Comparison of ENCODE assay signal across 23 cellular contexts in the genomic region with DNA sequence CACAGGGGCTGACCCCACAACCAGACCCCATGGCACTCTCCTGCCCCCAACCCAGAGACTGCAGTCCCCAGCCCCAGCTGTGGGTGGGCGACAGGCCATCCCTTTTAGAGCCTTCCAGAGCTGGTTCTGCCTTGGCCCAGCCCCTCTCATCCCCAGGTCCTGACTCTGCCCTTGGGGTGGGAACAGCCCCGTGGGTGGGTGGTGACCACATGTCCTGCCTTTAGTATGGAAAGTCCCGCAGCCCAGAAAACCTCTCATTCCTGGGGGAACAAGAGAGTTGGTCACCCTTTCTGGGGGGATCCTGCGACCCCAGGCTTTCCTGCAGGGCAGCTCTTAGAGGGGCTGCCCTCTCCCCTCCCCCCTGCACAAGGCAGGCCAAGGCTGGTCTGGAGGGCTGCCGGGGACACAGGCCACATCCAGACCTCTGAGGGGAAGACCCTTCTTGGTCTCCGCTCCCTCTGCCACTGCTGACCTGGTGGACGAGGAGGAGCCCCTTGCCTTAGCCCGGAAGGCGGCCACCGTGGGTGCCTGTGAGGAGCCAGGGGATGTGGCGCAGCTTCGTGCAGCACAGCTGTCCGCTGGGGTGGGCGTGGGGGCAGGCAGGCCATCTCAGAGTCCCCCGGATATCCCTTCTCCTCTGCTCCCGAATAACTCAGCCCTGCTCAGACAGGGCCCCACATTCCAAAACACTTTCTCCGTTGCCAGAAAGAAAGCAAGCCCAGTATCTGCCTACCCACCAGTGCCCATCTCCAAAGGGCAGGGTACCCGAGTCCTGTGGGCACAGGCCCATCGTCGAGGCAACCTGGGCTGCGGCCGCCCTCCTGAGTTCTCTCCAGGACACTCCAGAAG.
"Had no signal": no experiment of that assay in that cellular context is flagged by ENCODE, and none has a peak within 500 bp of the region (broad histone marks: within the 10 kb centered on the region; RNA-seq: fewer than 3 reads in every experiment).

No MANE protein-coding gene starts in this region.

- H3K4me1 ChIP-seq: colonic mucosa, foreskin keratinocyte, pancreas had no signal

- H3K27ac ChIP-seq: colonic mucosa, foreskin keratinocyte, hepatocyte, pancreas, skin epidermis, stomach, thoracic aorta, transverse colon had no signal

- H3K27ac Mint-ChIP-seq: endodermal cell; mesothelial cell of epicardium; natural killer cell; progenitor cell of endocrine pancreas; stimulated activated naive B cell treated with anti-CD40 and anti-IgM and Interleukin-4, amounts not matched to agents 10 μg/mL and 1 μg/mL and 100 μg/mL, for 72 hours had no signal

- H3K36me3 ChIP-seq: colonic mucosa, pancreas, thoracic aorta, transverse colon had no signal

- H3K4me3 ChIP-seq: colonic mucosa, hepatocyte, pancreas, skin epidermis, stomach, thoracic aorta, transverse colon had no signal

- H3K27me3 ChIP-seq: colonic mucosa, foreskin keratinocyte, hepatocyte, pancreas, stomach, transverse colon had no signal

- H3K9me3 Mint-ChIP-seq: endodermal cell; mesothelial cell of epicardium; natural killer cell; neural crest cell; stimulated activated naive B cell treated with anti-CD40 and anti-IgM and Interleukin-4, amounts not matched to agents 10 μg/mL and 1 μg/mL and 100 μg/mL, for 72 hours had no signal

- DNase-seq: colonic mucosa; dermis blood vessel endothelial cell; effector CD4-positive, alpha-beta T cell; erythroblast; foreskin keratinocyte; head of caudate nucleus; natural killer cell; occipital lobe; stimulated activated CD4-positive, alpha-beta T cell treated with anti-CD3 and anti-CD28 coated beads, Interleukin-2, amount 100 ng/mL, for 24 hours; stimulated activated CD4-positive, alpha-beta T cell treated with anti-CD3 and anti-CD28 coated beads, Interleukin-4, amount 100 ng/mL, for 4 hours; stimulated activated naive B cell treated with anti-CD40 and anti-IgM and Interleukin-4, amounts not matched to agents 10 μg/mL and 1 μg/mL and 100 μg/mL, for 72 hours; stomach; transverse colon had no signal

- H3K4me3 Mint-ChIP-seq: endodermal cell; mesothelial cell of epicardium; natural killer cell; neural crest cell; stimulated activated naive B cell treated with anti-CD40 and anti-IgM and Interleukin-4, amounts not matched to agents 10 μg/mL and 1 μg/mL and 100 μg/mL, for 72 hours had no signal

- ATAC-seq: foreskin keratinocyte; left cardiac atrium; natural killer cell; pancreas; sciatic nerve; stimulated activated naive B cell treated with anti-CD40 and anti-IgM and Interleukin-4, amounts not matched to agents 10 μg/mL and 1 μg/mL and 100 μg/mL, for 72 hours had no signal

- H3K27me3 Mint-ChIP-seq: stimulated activated naive B cell treated with anti-CD40 and anti-IgM and Interleukin-4, amounts not matched to agents 10 μg/mL and 1 μg/mL and 100 μg/mL, for 72 hours had no signal

- H3K36me3 Mint-ChIP-seq: mesothelial cell of epicardium; natural killer cell; stimulated activated naive B cell treated with anti-CD40 and anti-IgM and Interleukin-4, amounts not matched to agents 10 μg/mL and 1 μg/mL and 100 μg/mL, for 72 hours had no signal

- H3K9me3 ChIP-seq: colonic mucosa, pancreas, stomach, thoracic aorta, transverse colon had no signal
